In the genomic region with DNA sequence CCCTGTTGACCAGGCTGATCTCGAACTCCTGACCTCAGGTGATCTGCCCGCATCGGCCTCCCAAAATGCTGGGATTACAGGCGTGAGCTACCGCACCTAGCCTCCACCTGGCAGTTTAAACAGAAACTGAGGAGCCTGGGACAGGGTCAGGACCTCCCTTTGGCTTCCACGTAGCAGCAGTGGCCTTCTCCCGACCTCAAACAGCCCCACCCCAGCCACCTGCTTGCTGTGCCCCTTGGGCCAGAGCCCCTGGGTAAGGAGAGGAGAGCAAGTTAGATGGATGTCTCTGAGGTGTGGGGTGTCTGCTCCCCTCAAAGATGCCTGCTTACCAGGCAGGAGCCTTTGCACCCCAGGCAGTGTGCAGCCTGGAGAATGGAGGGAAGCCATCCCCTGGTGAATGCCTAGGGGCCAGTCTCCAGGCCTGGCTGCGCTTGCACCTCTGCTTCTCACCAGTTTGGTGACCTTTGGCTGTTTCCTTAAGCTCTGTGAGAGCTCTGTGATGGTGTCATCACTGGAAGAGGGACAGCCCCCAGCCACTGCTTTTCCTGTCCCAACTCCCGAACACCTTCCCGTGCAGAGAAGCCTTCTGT, we compare ENCODE assay signal across 25 cellular contexts. TPM values are rescaled to one million over a fixed set of nuclear protein-coding genes. Genes with fewer than 3 reads are reported as not detected.
"Had no signal": no experiment of that assay in that cellular context is flagged by ENCODE, and none has a peak within 500 bp of the region (broad histone marks: within the 10 kb centered on the region; RNA-seq: fewer than 3 reads in every experiment).

No MANE protein-coding gene starts in this region.

- H3K36me3 ChIP-seq: ovary had no signal

- H3K27me3 Mint-ChIP-seq: effector memory CD8-positive, alpha-beta T cell; memory B cell had no signal

- ATAC-seq: effector memory CD8-positive, alpha-beta T cell; heart right ventricle; natural killer cell; right lobe of liver had no signal

- DNase-seq: cortex of kidney; effector memory CD8-positive, alpha-beta T cell; erythroblast; esophagus squamous epithelium; foreskin melanocyte; glutamatergic neuron; heart right ventricle; hypothalamus; immature natural killer cell; islet precursor cell; natural killer cell; ovary; stimulated activated CD4-positive, alpha-beta T cell treated with anti-CD3 and anti-CD28 coated beads, Interleukin-12 subunit alpha, Interleukin-12 subunit beta, amount 100 ng/mL, for 4 hours; stimulated activated CD4-positive, alpha-beta T cell treated with anti-CD3 and anti-CD28 coated beads, Interleukin-1b, Interleukin-23, amount 100 ng/mL, for 48 hours; stimulated activated CD4-positive, alpha-beta T cell treated with anti-CD3 and anti-CD28 coated beads, Interleukin-4, amount 100 ng/mL, for 1 hour; stimulated activated CD8-positive, alpha-beta memory T cell treated with anti-CD3 and anti-CD28 coated beads, Interleukin-4, amount 100 ng/mL, for 48 hours; stimulated activated naive CD4-positive, alpha-beta T cell treated with Interleukin-2 at 50 U/mL for 16 hours; stomach; thyroid gland; trophoblast cell had no signal

- H3K27me3 ChIP-seq: esophagus squamous epithelium, heart right ventricle, ovary, right lobe of liver, stomach, thyroid gland had no signal

- H3K27ac Mint-ChIP-seq: effector memory CD8-positive, alpha-beta T cell; immature natural killer cell; memory B cell; natural killer cell had no signal

- H3K9me3 Mint-ChIP-seq: effector memory CD8-positive, alpha-beta T cell; immature natural killer cell; memory B cell; natural killer cell had no signal

- H3K4me3 Mint-ChIP-seq: effector memory CD8-positive, alpha-beta T cell; immature natural killer cell; memory B cell; natural killer cell had no signal

- H3K4me2 ChIP-seq: smooth muscle cell had no signal

- H3K36me3 Mint-ChIP-seq: natural killer cell had no signal

- H3K4me1 ChIP-seq: esophagus squamous epithelium, right lobe of liver, thyroid gland had no signal

- H3K27ac ChIP-seq: esophagus squamous epithelium, heart right ventricle, ovary, right lobe of liver, stomach, thyroid gland had no signal

- H3K4me3 ChIP-seq: esophagus squamous epithelium, heart right ventricle, lung, ovary, right lobe of liver, smooth muscle cell, stomach, thyroid gland had no signal

- H3K9me3 ChIP-seq: esophagus squamous epithelium, heart right ventricle, ovary, right lobe of liver, stomach, thyroid gland had no signal

RNA-seq across cellular contexts. Expression of a gene that starts 42.1 kb away (rescaled TPM):
- total RNA-seq: mononuclear cell, natural killer cell had no signal
